Comparison of ENCODE assay signal across 28 cellular contexts in genomic region chr10:103718247-103718620, GRCh38.
"Had no signal": no experiment of that assay in that cellular context is flagged by ENCODE, and none has a peak within 500 bp of the region (broad histone marks: within the 10 kb centered on the region; RNA-seq: fewer than 3 reads in every experiment).

No MANE protein-coding gene starts in this region.

- DNase-seq: activated CD4-positive, alpha-beta memory T cell treated with anti-CD3 and anti-CD28 coated beads for 36 hours; activated CD4-positive, alpha-beta T cell treated with anti-CD3 and anti-CD28 coated beads, Interleukin-2, amount 10 ng/mL, durations not matched to agents 24 days and 14 days; activated CD4-positive, CD25-positive, alpha-beta regulatory T cell treated with anti-CD3 and anti-CD28 coated beads, Interleukin-2, amount 50 U/mL, for 72 hours; activated CD8-positive, alpha-beta memory T cell treated with anti-CD3 and anti-CD28 coated beads, Interleukin-2, amount 50 U/mL, for 4 hours; activated gamma-delta T cell; activated naive CD4-positive, alpha-beta T cell treated with anti-CD3 and anti-CD28 coated beads, Interleukin-2, amount 10 ng/mL, durations not matched to agents 7 days and 5 days; activated naive CD8-positive, alpha-beta T cell treated with anti-CD3 and anti-CD28 coated beads, Interleukin-2, amount 10 ng/mL, durations not matched to agents 7 days and 5 days; activated T-cell treated with anti-CD3 and anti-CD28 coated beads, Interleukin-2, amount 50 U/mL, for 1 hour; gastrocnemius medialis; glutamatergic neuron; islet precursor cell; left cardiac atrium; naive B cell; nephron progenitor cell; ovary; stimulated activated CD4-positive, alpha-beta T cell treated with anti-CD3 and anti-CD28 coated beads, Interleukin-4, amount 100 ng/mL, for 24 hours; T-helper 17 cell; T1000; upper lobe of left lung had no signal

- ATAC-seq: gastrocnemius medialis; left cardiac atrium; sciatic nerve; stimulated activated memory B cell treated with anti-CD40 and anti-IgM and Interleukin-4, amounts not matched to agents 10 μg/mL and 1 μg/mL and 100 μg/mL, for 72 hours; T-helper 17 cell had no signal

- H3K36me3 ChIP-seq: gastrocnemius medialis, ovary had no signal

- H3K36me3 Mint-ChIP-seq: activated CD4-positive, alpha-beta memory T cell treated with anti-CD3 and anti-CD28 coated beads for 36 hours; activated naive CD4-positive, alpha-beta T cell treated with anti-CD3 and anti-CD28 coated beads, Interleukin-2, amount 10 ng/mL, durations not matched to agents 7 days and 5 days; activated naive CD8-positive, alpha-beta T cell treated with anti-CD3 and anti-CD28 coated beads, Interleukin-2, amount 10 ng/mL, durations not matched to agents 7 days and 5 days; mesothelial cell of epicardium; naive B cell; stimulated activated memory B cell treated with anti-CD40 and anti-IgM and Interleukin-4, amounts not matched to agents 10 μg/mL and 1 μg/mL and 100 μg/mL, for 72 hours had no signal

- H3K27ac Mint-ChIP-seq: activated CD4-positive, alpha-beta memory T cell treated with anti-CD3 and anti-CD28 coated beads for 36 hours; activated CD4-positive, alpha-beta T cell treated with anti-CD3 and anti-CD28 coated beads, Interleukin-2, amount 10 ng/mL, durations not matched to agents 24 days and 14 days; activated naive CD8-positive, alpha-beta T cell treated with anti-CD3 and anti-CD28 coated beads, Interleukin-2, amount 10 ng/mL, durations not matched to agents 7 days and 5 days; nephron progenitor cell; progenitor cell of endocrine pancreas; stimulated activated memory B cell treated with anti-CD40 and anti-IgM and Interleukin-4, amounts not matched to agents 10 μg/mL and 1 μg/mL and 100 μg/mL, for 72 hours; T-helper 17 cell had no signal

- H3K27ac ChIP-seq: ascending aorta, gastrocnemius medialis, ovary, thoracic aorta, upper lobe of left lung, vagina had no signal

- H3K4me1 ChIP-seq: ascending aorta, gastrocnemius medialis had no signal

- H3K4me3 Mint-ChIP-seq: activated CD4-positive, alpha-beta memory T cell treated with anti-CD3 and anti-CD28 coated beads for 36 hours; activated CD4-positive, alpha-beta T cell treated with anti-CD3 and anti-CD28 coated beads, Interleukin-2, amount 10 ng/mL, durations not matched to agents 24 days and 14 days; activated naive CD4-positive, alpha-beta T cell treated with anti-CD3 and anti-CD28 coated beads, Interleukin-2, amount 10 ng/mL, durations not matched to agents 7 days and 5 days; activated naive CD8-positive, alpha-beta T cell treated with anti-CD3 and anti-CD28 coated beads, Interleukin-2, amount 10 ng/mL, durations not matched to agents 7 days and 5 days; brain; mesothelial cell of epicardium; nephron progenitor cell; stimulated activated memory B cell treated with anti-CD40 and anti-IgM and Interleukin-4, amounts not matched to agents 10 μg/mL and 1 μg/mL and 100 μg/mL, for 72 hours had no signal

- H3K9me3 ChIP-seq: ascending aorta, gastrocnemius medialis, ovary, thoracic aorta, upper lobe of left lung, vagina had no signal

- H3K4me3 ChIP-seq: ascending aorta, gastrocnemius medialis, ovary, skin epidermis, thoracic aorta, upper lobe of left lung, vagina had no signal

- H3K9me3 Mint-ChIP-seq: activated CD4-positive, alpha-beta memory T cell treated with anti-CD3 and anti-CD28 coated beads for 36 hours; activated CD4-positive, alpha-beta T cell treated with anti-CD3 and anti-CD28 coated beads, Interleukin-2, amount 10 ng/mL, durations not matched to agents 24 days and 14 days; activated naive CD4-positive, alpha-beta T cell treated with anti-CD3 and anti-CD28 coated beads, Interleukin-2, amount 10 ng/mL, durations not matched to agents 7 days and 5 days; activated naive CD8-positive, alpha-beta T cell treated with anti-CD3 and anti-CD28 coated beads, Interleukin-2, amount 10 ng/mL, durations not matched to agents 7 days and 5 days; brain; mesothelial cell of epicardium; naive B cell; nephron progenitor cell; stimulated activated memory B cell treated with anti-CD40 and anti-IgM and Interleukin-4, amounts not matched to agents 10 μg/mL and 1 μg/mL and 100 μg/mL, for 72 hours had no signal

- H3K27me3 ChIP-seq: ascending aorta, gastrocnemius medialis, ovary, upper lobe of left lung, vagina had no signal

- H3K4me1 Mint-ChIP-seq: naive B cell; stimulated activated memory B cell treated with anti-CD40 and anti-IgM and Interleukin-4, amounts not matched to agents 10 μg/mL and 1 μg/mL and 100 μg/mL, for 72 hours had no signal

- H3K27me3 Mint-ChIP-seq: activated CD4-positive, alpha-beta memory T cell treated with anti-CD3 and anti-CD28 coated beads for 36 hours; activated CD4-positive, alpha-beta T cell treated with anti-CD3 and anti-CD28 coated beads, Interleukin-2, amount 10 ng/mL, durations not matched to agents 24 days and 14 days; brain; progenitor cell of endocrine pancreas; T-helper 17 cell had no signal
